ENCODE assay signal across 8 cellular contexts in the genomic region with DNA sequence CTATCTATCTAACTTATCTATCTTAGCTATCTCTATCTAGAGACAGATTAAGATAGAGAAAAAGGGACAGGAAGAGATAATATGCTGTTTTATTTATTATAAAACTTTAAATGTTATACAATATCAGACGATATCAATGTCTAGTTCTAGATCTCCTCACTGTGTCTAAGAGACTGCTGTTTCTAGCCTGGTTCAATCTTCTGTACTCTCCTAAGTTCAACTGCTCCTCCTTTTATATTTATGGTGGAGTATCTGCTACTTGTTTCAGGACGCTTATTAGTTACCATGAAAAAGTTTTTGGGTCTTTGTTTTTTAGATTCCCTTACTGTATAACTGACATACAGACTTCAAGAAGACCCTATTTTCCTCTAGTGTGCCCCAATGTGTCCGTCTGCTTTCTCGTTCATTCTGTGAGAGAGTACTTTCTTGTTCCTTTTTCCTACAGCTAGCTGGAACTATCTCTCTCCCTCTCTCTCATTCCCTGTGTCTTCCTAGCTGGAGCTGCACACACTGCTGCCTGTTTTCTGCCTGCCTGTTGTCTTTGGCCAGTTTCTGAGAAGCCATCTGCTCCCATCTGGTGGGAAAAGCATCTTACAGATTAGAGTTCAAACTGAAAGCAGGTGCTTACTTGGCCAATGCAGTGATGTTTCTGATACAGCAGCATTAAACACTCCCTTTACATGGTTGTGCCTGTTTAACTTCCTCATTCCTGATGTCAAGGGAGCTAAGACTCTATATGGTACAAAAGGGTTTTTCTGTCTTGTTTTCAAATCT. TPM values are rescaled to one million over a fixed set of nuclear protein-coding genes. Genes with fewer than 3 reads are reported as not detected.
A peak's percentile ranks its signal among the peaks of the same experiment; 100 is the strongest.
DNase-seq lines count a peak whose midpoint lies in the region; ATAC-seq and TF ChIP-seq lines count a peak whose summit lies in the region.

No MANE protein-coding gene starts in this region.

- peak overlapping the region in 1 of 2 donors; percentile 61 for H3K27ac Mint-ChIP-seq in activated naive CD4-positive, alpha-beta T cell treated with anti-CD3 and anti-CD28 coated beads, Interleukin-2, amount 50 U/mL, for 72 hours

- ATAC-seq in activated naive CD4-positive, alpha-beta T cell treated with anti-CD3 and anti-CD28 coated beads, Interleukin-2, amount 50 U/mL, for 72 hours, result peak; percentile 35 to 40
- ATAC-seq in HG02943 (IDR thresholded peaks at IDR 0.05; ENCODE audit: low read depth, unreplicated experiment), result peak; percentile 45
- peak; percentile 67 for ATAC-seq in Panc1
- ATAC-seq in left lung, result peak; percentile 54

- CTCF ChIA-PET in Panc1 (lab: Charles Lee), result interaction anchor here (0.6 to 0.7 kb wide), 2 partner anchors 49 to 550 kb away, joined by 3 to 4 read pairs; no protein-coding TSS in a partner anchor

- POLR2A ChIA-PET in Panc1 (lab: Charles Lee), result no interaction called here

- H3K27me3 ChIP-seq in Panc1 (ENCODE audit: control insufficient read depth, insufficient read depth, low read length), result peaks cover 3% of the 10 kb centered on the region; the same call in 1 of the 2 replicates
- no peaks in the 10 kb centered on the region for H3K27me3 ChIP-seq in left lung
- H3K27me3 ChIP-seq in colonic mucosa, result no peaks in the 10 kb centered on the region
- H3K27me3 ChIP-seq in dorsolateral prefrontal cortex, result peaks cover 0 to 5% (median 0%) of the 10 kb centered on the region in 45 donors

- intact Hi-C loops in Panc1 (cut with micrococcal nuclease; ENCODE audit: unreplicated experiment), result loop anchor here (2.0 kb wide), 2 partner anchors 47 to 625 kb away; no protein-coding TSS in a partner anchor
- intact Hi-C loops in left lung (cut with DNase I), result loop anchor here in 1 of 2 donors (10.0 kb wide), 1 partner anchor 627 kb away; no protein-coding TSS in a partner anchor
- intact Hi-C loops in colonic mucosa (cut with DNase I), result no loop called here
- intact Hi-C loops in dorsolateral prefrontal cortex (cut with DNase I), result loop anchor here in 1 of 2 donors (5.0 kb wide), 1 partner anchor 624 kb away; no protein-coding TSS in a partner anchor

- peak overlapping the region in 1 of 2 experiments; percentile 19; a peak in 1 of 4 replicates for H3K4me3 ChIP-seq in Panc1 (ENCODE audit: low read depth in 2 of 2, low read length in 2 of 2)
- no peak overlapping the region for H3K4me3 ChIP-seq in left lung
- no peak overlapping the region for H3K4me3 ChIP-seq in colonic mucosa
- H3K4me3 ChIP-seq in dorsolateral prefrontal cortex, result no peak overlapping the region

- no peaks in the 10 kb centered on the region for H3K36me3 ChIP-seq in Panc1 (ENCODE audit: control insufficient read depth, insufficient read depth, low read length)
- H3K36me3 ChIP-seq in left lung, result no peaks in the 10 kb centered on the region
- no peaks in the 10 kb centered on the region for H3K36me3 ChIP-seq in colonic mucosa

- no peaks in the 10 kb centered on the region for H3K9me3 Mint-ChIP-seq in activated naive CD4-positive, alpha-beta T cell treated with anti-CD3 and anti-CD28 coated beads, Interleukin-2, amount 50 U/mL, for 72 hours

- H3K9me3 ChIP-seq in Panc1 (ENCODE audit: control insufficient read depth, insufficient read depth, low read depth, low read length) (no peaks in the 10 kb centered on the region), left lung (no peaks in the 10 kb centered on the region), colonic mucosa (no peaks in the 10 kb centered on the region)

- no peak for DNase-seq in activated naive CD4-positive, alpha-beta T cell treated with anti-CD3 and anti-CD28 coated beads, Interleukin-2, amount 50 U/mL, for 72 hours (ENCODE audit: low spot score in 2 of 2)
- DNase-seq in activated naive CD4-positive, alpha-beta T cell (lab: John Stamatoyannopoulos, UW), result no peak
- DNase-seq in Panc1 (ENCODE audit: low read depth, low spot score), result no peak
- DNase-seq in left lung, result no peak
- DNase-seq in NCI-H345 treated with DMSO at 0.1 percent for 48 hours (lab: John Stamatoyannopoulos, UW; ENCODE audit: unreplicated experiment), result no peak
- no peak for DNase-seq in colonic mucosa
- DNase-seq in dorsolateral prefrontal cortex, result no peak

- H3K36me3 Mint-ChIP-seq in activated naive CD4-positive, alpha-beta T cell treated with anti-CD3 and anti-CD28 coated beads, Interleukin-2, amount 50 U/mL, for 72 hours, result peaks cover 0 to 5% of the 10 kb centered on the region in 2 donors

- H3K4me1 ChIP-seq in Panc1 (ENCODE audit: control insufficient read depth, insufficient read depth, low read length), result no peaks in the 10 kb centered on the region; the same call in 1 of the 2 replicates
- peaks cover 0 to 5% of the 10 kb centered on the region in 2 donors for H3K4me1 ChIP-seq in left lung
- peaks cover 5% of the 10 kb centered on the region for H3K4me1 ChIP-seq in colonic mucosa

- TF ChIP-seq CTCF in Panc1 (IDR thresholded peaks at IDR 0.05) (no peak), left lung (IDR thresholded peaks at IDR 0.05) (no peak), colonic mucosa (IDR thresholded peaks at IDR 0.05) (no peak), dorsolateral prefrontal cortex (IDR thresholded peaks at IDR 0.05 in 54 of 56, conservative IDR thresholded peaks at IDR 0.05 in 2 of 56; ENCODE audit: low read depth in 1 of 56, partially characterized antibody in 56 of 56) (no peak)

- BruUV-seq in Panc1 (replicated peaks; lab: Mats Ljungman, UMichigan), result no TSS peak

- no peak overlapping the region for H3K9ac ChIP-seq in colonic mucosa (ENCODE audit: low read depth in 2 of 2, low read length in 2 of 2)

- in situ Hi-C loops in Panc1 (cut with HindIII; ENCODE audit: low pct_unique_long_range_greater_than_20kb, low sequenced_read_pairs), result no loop called here

- H3K27ac ChIP-seq in Panc1 (ENCODE audit: low read length) (no peak overlapping the region), left lung (no peak overlapping the region), colonic mucosa (no peak overlapping the region), dorsolateral prefrontal cortex (no peak overlapping the region)

RNA-seq across cellular contexts. Expression of gene ARL4A, which starts 49.4 kb away (rescaled TPM):
- 10 to 100 TPM in 1 of 2 donors, 1 to 10 TPM in 1; 7.9 to 11.0 TPM for total RNA-seq in activated naive CD4-positive, alpha-beta T cell treated with anti-CD3 and anti-CD28 coated beads, Interleukin-2, amount 50 U/mL, for 72 hours
- total RNA-seq in Panc1 (2021; ENCODE audit: unreplicated experiment) (37.4 TPM), left lung (10 to 100 TPM; 18.4 to 27.0 TPM), colonic mucosa (10 to 100 TPM; 27.5 to 88.8 TPM), dorsolateral prefrontal cortex (10 to 100 TPM; 13.2 to 59.1 (median 33.1) TPM)
- 11.9 TPM for polyA plus RNA-seq in Panc1 (2012; ENCODE audit: insufficient read length)
